ENCODE assay signal across 16 cellular contexts in genomic region chr10:35225204-35225603, GRCh38.
DNase-seq lines count a peak whose midpoint lies in the region; ATAC-seq lines count a peak whose summit lies in the region.
"Had no signal": no experiment of that assay in that cellular context is flagged by ENCODE, and none has a peak within 500 bp of the region (broad histone marks: within the 10 kb centered on the region; RNA-seq: fewer than 3 reads in every experiment).

No MANE protein-coding gene starts in this region.

- H3K4me3 ChIP-seq in CD4-positive, CD25-positive, alpha-beta regulatory T cell (ENCODE audit: low read depth, low read length), result peak overlapping the region; percentile 32
- H3K4me3 ChIP-seq: body of pancreas, sigmoid colon had no signal

- H3K27ac Mint-ChIP-seq in activated CD4-positive, alpha-beta T cell treated with anti-CD3 and anti-CD28 coated beads for 36 hours, result no peak overlapping the region
- H3K27ac Mint-ChIP-seq in CD4-positive, CD25-positive, alpha-beta regulatory T cell, result peak overlapping the region in 2 of 3 donors; percentile 3 to 44
- peak overlapping the region; percentile 26 for H3K27ac Mint-ChIP-seq in T-helper 1 cell treated with Interleukin-12 subunit alpha and Interleukin-12 subunit beta and Interleukin-4 antibody, amounts not matched to agents 30 μg/mL and 1 μg/mL, for 36 hours
- H3K27ac Mint-ChIP-seq: activated naive CD4-positive, alpha-beta T cell treated with anti-CD3 and anti-CD28 coated beads, Interleukin-2, amount 10 ng/mL, durations not matched to agents 7 days and 5 days had no signal

- H3K27ac ChIP-seq in CD4-positive, CD25-positive, alpha-beta regulatory T cell (ENCODE audit: insufficient read depth, low read length, poor library complexity, severe bottlenecking), result no peak overlapping the region
- H3K27ac ChIP-seq: body of pancreas, C4-2B had no signal

- H3K36me3 Mint-ChIP-seq in activated CD4-positive, alpha-beta T cell treated with anti-CD3 and anti-CD28 coated beads for 36 hours (ENCODE audit: low read depth), result no peaks in the 10 kb centered on the region
- H3K36me3 Mint-ChIP-seq in CD4-positive, CD25-positive, alpha-beta regulatory T cell, result no peaks in the 10 kb centered on the region
- H3K36me3 Mint-ChIP-seq in T-helper 1 cell treated with Interleukin-12 subunit alpha and Interleukin-12 subunit beta and Interleukin-4 antibody, amounts not matched to agents 30 μg/mL and 1 μg/mL, for 36 hours (ENCODE audit: low read depth), result peaks cover 3% of the 10 kb centered on the region
- H3K36me3 Mint-ChIP-seq: activated naive CD4-positive, alpha-beta T cell treated with anti-CD3 and anti-CD28 coated beads, Interleukin-2, amount 10 ng/mL, durations not matched to agents 7 days and 5 days had no signal

- no peaks in the 10 kb centered on the region for H3K27me3 ChIP-seq in CD4-positive, CD25-positive, alpha-beta regulatory T cell (ENCODE audit: control insufficient read depth, insufficient read depth, low read length)
- H3K27me3 ChIP-seq: body of pancreas, sigmoid colon had no signal

- POLR2A ChIA-PET in activated CD4-positive, alpha-beta T cell treated with anti-CD3 and anti-CD28 coated beads for 36 hours (lab: Charles Lee), result no interaction called here

- peak; percentile 59 for ATAC-seq in activated CD4-positive, alpha-beta T cell treated with anti-CD3 and anti-CD28 coated beads for 36 hours
- ATAC-seq in CD4-positive, CD25-positive, alpha-beta regulatory T cell (ENCODE audit: low read depth in 2 of 2), result peak; percentile 67 to 78
- ATAC-seq in esophagus mucosa, result peak; percentile 47
- no peak for ATAC-seq in HG03039 (IDR thresholded peaks at IDR 0.05; ENCODE audit: unreplicated experiment)
- no peak for ATAC-seq in GM21529 (IDR thresholded peaks at IDR 0.05; ENCODE audit: unreplicated experiment)
- ATAC-seq: body of pancreas, left lobe of liver had no signal

- intact Hi-C loops in activated CD4-positive, alpha-beta T cell treated with anti-CD3 and anti-CD28 coated beads for 36 hours (cut with DNase I, micrococcal nuclease), result no loop called here

- no peaks in the 10 kb centered on the region for H3K9me3 ChIP-seq in CD4-positive, CD25-positive, alpha-beta regulatory T cell (ENCODE audit: control insufficient read depth in 2 of 2, low read length in 2 of 2)
- H3K9me3 ChIP-seq: body of pancreas, sigmoid colon had no signal

- CTCF ChIA-PET in activated CD4-positive, alpha-beta T cell treated with anti-CD3 and anti-CD28 coated beads for 36 hours (lab: Charles Lee), result interaction anchor here (0.8 to 1.5 kb wide), 3 partner anchors 9 to 338 kb away, joined by 3 to 5 read pairs (median 4); partner anchors contain the start of gene CREM

- H3K36me3 ChIP-seq in CD4-positive, CD25-positive, alpha-beta regulatory T cell (ENCODE audit: control insufficient read depth, insufficient read depth, low read length), result no peaks in the 10 kb centered on the region
- H3K36me3 ChIP-seq: sigmoid colon had no signal

- peaks cover 16% of the 10 kb centered on the region for H3K4me1 Mint-ChIP-seq in activated CD4-positive, alpha-beta T cell treated with anti-CD3 and anti-CD28 coated beads for 36 hours
- H3K4me1 Mint-ChIP-seq in CD4-positive, CD25-positive, alpha-beta regulatory T cell, result peaks cover 0 to 9% (median 6%) of the 10 kb centered on the region in 4 donors
- peaks cover 5% of the 10 kb centered on the region for H3K4me1 Mint-ChIP-seq in T-helper 1 cell treated with Interleukin-12 subunit alpha and Interleukin-12 subunit beta and Interleukin-4 antibody, amounts not matched to agents 30 μg/mL and 1 μg/mL, for 36 hours (ENCODE audit: low read depth)

- peaks cover 2% of the 10 kb centered on the region for H3K27me3 Mint-ChIP-seq in activated CD4-positive, alpha-beta T cell treated with anti-CD3 and anti-CD28 coated beads for 36 hours
- H3K27me3 Mint-ChIP-seq in CD4-positive, CD25-positive, alpha-beta regulatory T cell, result no peaks in the 10 kb centered on the region
- H3K27me3 Mint-ChIP-seq in T-helper 1 cell treated with Interleukin-12 subunit alpha and Interleukin-12 subunit beta and Interleukin-4 antibody, amounts not matched to agents 30 μg/mL and 1 μg/mL, for 36 hours (ENCODE audit: low read depth), result no peaks in the 10 kb centered on the region

- no peaks in the 10 kb centered on the region for H3K9me3 Mint-ChIP-seq in activated CD4-positive, alpha-beta T cell treated with anti-CD3 and anti-CD28 coated beads for 36 hours (ENCODE audit: low read depth)
- peaks cover 0 to 5% (median 0%) of the 10 kb centered on the region in 7 donors for H3K9me3 Mint-ChIP-seq in CD4-positive, CD25-positive, alpha-beta regulatory T cell
- peaks cover 5% of the 10 kb centered on the region for H3K9me3 Mint-ChIP-seq in T-helper 1 cell treated with Interleukin-12 subunit alpha and Interleukin-12 subunit beta and Interleukin-4 antibody, amounts not matched to agents 30 μg/mL and 1 μg/mL, for 36 hours
- H3K9me3 Mint-ChIP-seq: activated naive CD4-positive, alpha-beta T cell treated with anti-CD3 and anti-CD28 coated beads, Interleukin-2, amount 10 ng/mL, durations not matched to agents 7 days and 5 days had no signal

- no peak overlapping the region for H3K4me3 Mint-ChIP-seq in activated CD4-positive, alpha-beta T cell treated with anti-CD3 and anti-CD28 coated beads for 36 hours
- peak overlapping the region in 3 of 4 donors; percentile 0 to 52 (median 36) for H3K4me3 Mint-ChIP-seq in CD4-positive, CD25-positive, alpha-beta regulatory T cell
- no peak overlapping the region for H3K4me3 Mint-ChIP-seq in T-helper 1 cell treated with Interleukin-12 subunit alpha and Interleukin-12 subunit beta and Interleukin-4 antibody, amounts not matched to agents 30 μg/mL and 1 μg/mL, for 36 hours
- H3K4me3 Mint-ChIP-seq: activated naive CD4-positive, alpha-beta T cell treated with anti-CD3 and anti-CD28 coated beads, Interleukin-2, amount 10 ng/mL, durations not matched to agents 7 days and 5 days had no signal

- no peak for DNase-seq in activated CD4-positive, alpha-beta T cell treated with anti-CD3 and anti-CD28 coated beads for 36 hours
- no peak for DNase-seq in activated CD4-positive, alpha-beta T cell treated with anti-CD3 and anti-CD28 coated beads, Interleukin-2, amount 50 U/mL, for 1 hour
- DNase-seq in CD4-positive, CD25-positive, alpha-beta regulatory T cell, result peak in 2 of 3 donors; percentile 26 to 85
- DNase-seq in activated gamma-delta T cell treated with Interleukin-2 at 50 U/mL for 16 hours, result no peak
- DNase-seq: activated naive CD4-positive, alpha-beta T cell treated with anti-CD3 and anti-CD28 coated beads, Interleukin-2, amount 10 ng/mL, durations not matched to agents 7 days and 5 days; body of pancreas; DMS79; NCI-H1436; sigmoid colon; stimulated activated CD4-positive, alpha-beta T cell treated with anti-CD3 and anti-CD28 coated beads, Interleukin-2, amount 100 ng/mL, for 24 hours had no signal

- peaks cover 4% of the 10 kb centered on the region for H3K4me1 ChIP-seq in CD4-positive, CD25-positive, alpha-beta regulatory T cell (ENCODE audit: control insufficient read depth, insufficient read depth, low read length, poor library complexity, severe bottlenecking)
- H3K4me1 ChIP-seq: body of pancreas, sigmoid colon had no signal

Comparison
In these comparisons a context has a peak if more than half of its experiments do, and no peak if none do; other contexts are left out.
1. ATAC-seq: peak in activated CD4-positive, alpha-beta T cell treated with anti-CD3 and anti-CD28 coated beads for 36 hours (single experiment), CD4-positive, CD25-positive, alpha-beta regulatory T cell (2 of 2) and esophagus mucosa (single experiment); none in HG03039 (single experiment) and GM21529 (single experiment).
2. DNase-seq: peak in CD4-positive, CD25-positive, alpha-beta regulatory T cell (2 of 3); none in activated CD4-positive, alpha-beta T cell treated with anti-CD3 and anti-CD28 coated beads for 36 hours (single experiment), activated CD4-positive, alpha-beta T cell treated with anti-CD3 and anti-CD28 coated beads, Interleukin-2, amount 50 U/mL, for 1 hour (single experiment) and activated gamma-delta T cell treated with Interleukin-2 at 50 U/mL for 16 hours (single experiment).
3. H3K4me3 Mint-ChIP-seq: peak in CD4-positive, CD25-positive, alpha-beta regulatory T cell (3 of 4); none in activated CD4-positive, alpha-beta T cell treated with anti-CD3 and anti-CD28 coated beads for 36 hours (single experiment) and T-helper 1 cell treated with Interleukin-12 subunit alpha and Interleukin-12 subunit beta and Interleukin-4 antibody, amounts not matched to agents 30 μg/mL and 1 μg/mL, for 36 hours (single experiment).